ENCODE assay signal across 1 cellular context in genomic region chr6:53359088-53359842, GRCh38.
A peak's percentile ranks its signal among the peaks of the same experiment; 100 is the strongest.
TF ChIP-seq lines count a peak whose summit lies in the region.

No MANE protein-coding gene starts in this region.

TF ChIP-seq in SK-N-SH, 30 proteins besides CTCF, POLR2A, EP300 and RAD21 (continued from another document):
- TF ChIP-seq, protein P1, sequence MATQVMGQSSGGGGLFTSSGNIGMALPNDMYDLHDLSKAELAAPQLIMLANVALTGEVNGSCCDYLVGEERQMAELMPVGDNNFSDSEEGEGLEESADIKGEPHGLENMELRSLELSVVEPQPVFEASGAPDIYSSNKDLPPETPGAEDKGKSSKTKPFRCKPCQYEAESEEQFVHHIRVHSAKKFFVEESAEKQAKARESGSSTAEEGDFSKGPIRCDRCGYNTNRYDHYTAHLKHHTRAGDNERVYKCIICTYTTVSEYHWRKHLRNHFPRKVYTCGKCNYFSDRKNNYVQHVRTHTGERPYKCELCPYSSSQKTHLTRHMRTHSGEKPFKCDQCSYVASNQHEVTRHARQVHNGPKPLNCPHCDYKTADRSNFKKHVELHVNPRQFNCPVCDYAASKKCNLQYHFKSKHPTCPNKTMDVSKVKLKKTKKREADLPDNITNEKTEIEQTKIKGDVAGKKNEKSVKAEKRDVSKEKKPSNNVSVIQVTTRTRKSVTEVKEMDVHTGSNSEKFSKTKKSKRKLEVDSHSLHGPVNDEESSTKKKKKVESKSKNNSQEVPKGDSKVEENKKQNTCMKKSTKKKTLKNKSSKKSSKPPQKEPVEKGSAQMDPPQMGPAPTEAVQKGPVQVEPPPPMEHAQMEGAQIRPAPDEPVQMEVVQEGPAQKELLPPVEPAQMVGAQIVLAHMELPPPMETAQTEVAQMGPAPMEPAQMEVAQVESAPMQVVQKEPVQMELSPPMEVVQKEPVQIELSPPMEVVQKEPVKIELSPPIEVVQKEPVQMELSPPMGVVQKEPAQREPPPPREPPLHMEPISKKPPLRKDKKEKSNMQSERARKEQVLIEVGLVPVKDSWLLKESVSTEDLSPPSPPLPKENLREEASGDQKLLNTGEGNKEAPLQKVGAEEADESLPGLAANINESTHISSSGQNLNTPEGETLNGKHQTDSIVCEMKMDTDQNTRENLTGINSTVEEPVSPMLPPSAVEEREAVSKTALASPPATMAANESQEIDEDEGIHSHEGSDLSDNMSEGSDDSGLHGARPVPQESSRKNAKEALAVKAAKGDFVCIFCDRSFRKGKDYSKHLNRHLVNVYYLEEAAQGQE (IDR thresholded peaks at IDR 0.05; ENCODE audit: low read depth, low read length), result no peak; the same call in 1 of the 2 replicates
- TF ChIP-seq MXI1 (IDR thresholded peaks at IDR 0.05; ENCODE audit: low read depth, low read length) (peak; percentile 75; the same call in 1 of the 2 replicates), MAX (IDR thresholded peaks at IDR 0.05; ENCODE audit: low read depth) (peak; percentile 80), RXRA (IDR thresholded peaks at IDR 0.05; ENCODE audit: borderline replicate concordance, low read depth) (peak; percentile 100), IRF3 (IDR thresholded peaks at IDR 0.05; ENCODE audit: low read depth, low read length) (no peak), FOXJ3 (CRISPR knock-in tag; IDR thresholded peaks at IDR 0.05) (peak; percentile 83), RFX5 (IDR thresholded peaks at IDR 0.05; ENCODE audit: low read length) (peak; percentile 70), SIN3A (IDR thresholded peaks at IDR 0.05; ENCODE audit: borderline replicate concordance, low read depth, low read length) (peak; percentile 11; the same call in 1 of the 2 replicates), MEF2A (IDR thresholded peaks at IDR 0.05; ENCODE audit: borderline replicate concordance, low read depth) (no peak), NFIC (IDR thresholded peaks at IDR 0.05; ENCODE audit: borderline replicate concordance) (no peak)
